In genomic region chr3:37886395-37886794, GRCh38 we compare ENCODE assay signal across 29 cellular contexts. TPM values are rescaled to one million over a fixed set of nuclear protein-coding genes. Genes with fewer than 3 reads are reported as not detected.
"Had no signal": no experiment of that assay in that cellular context is flagged by ENCODE, and none has a peak within 500 bp of the region (broad histone marks: within the 10 kb centered on the region; RNA-seq: fewer than 3 reads in every experiment).

No MANE protein-coding gene starts in this region.

- H3K27me3 ChIP-seq: brain microvascular endothelial cell, cardiac muscle cell had no signal

- H3K27ac ChIP-seq: brain microvascular endothelial cell, cardiac muscle cell, SK-N-MC had no signal

- H3K36me3 Mint-ChIP-seq: IgD-negative memory B cell, T-cell had no signal

- DNase-seq: activated CD4-positive, alpha-beta memory T cell treated with anti-CD3 and anti-CD28 coated beads, Interleukin-2, amount 10 ng/mL, durations not matched to agents 7 days and 5 days; activated CD4-positive, alpha-beta T cell treated with anti-CD3 and anti-CD28 coated beads for 36 hours; activated CD4-positive, alpha-beta T cell treated with anti-CD3 and anti-CD28 coated beads, Interleukin-2, amount 50 U/mL, for 1 hour; activated CD4-positive, CD25-positive, alpha-beta regulatory T cell; activated CD8-positive, alpha-beta memory T cell treated with anti-CD3 and anti-CD28 coated beads, Interleukin-2, amount 50 U/mL, for 4 hours; activated naive CD4-positive, alpha-beta T cell treated with anti-CD3 and anti-CD28 coated beads, Interleukin-2, amount 50 U/mL, for 16 hours; activated T-cell treated with anti-CD3 and anti-CD28 coated beads, Interleukin-2, amount 50 U/mL, for 72 hours; amniotic stem cell; brain microvascular endothelial cell; KG1; NCI-H1092; NCI-H1417; NCI-H1694; NCI-H2029; NCI-H2107; NCI-H2171 treated with DMSO at 0.1 percent for 48 hours; NCI-H226; NCI-H526 treated with DMSO at 0.1 percent for 48 hours; NCI-H82; OCI-M1; RPMI8226; T-cell; T-helper 2 cell; T1000 had no signal

- ATAC-seq: activated CD4-positive, alpha-beta T cell treated with anti-CD3 and anti-CD28 coated beads for 36 hours; activated T-cell treated with anti-CD3 and anti-CD28 coated beads, Interleukin-2, amount 50 U/mL, for 72 hours; Panc1; Right ventricle myocardium inferior; T-cell had no signal

- H3K27me3 Mint-ChIP-seq: activated CD4-positive, alpha-beta T cell treated with anti-CD3 and anti-CD28 coated beads for 36 hours; T-cell had no signal

- H3K4me3 Mint-ChIP-seq: activated CD4-positive, alpha-beta memory T cell treated with anti-CD3 and anti-CD28 coated beads, Interleukin-2, amount 10 ng/mL, durations not matched to agents 7 days and 5 days; activated CD4-positive, alpha-beta T cell treated with anti-CD3 and anti-CD28 coated beads for 36 hours; activated T-cell treated with anti-CD3 and anti-CD28 coated beads, Interleukin-2, amount 50 U/mL, for 72 hours; IgD-negative memory B cell; T-cell had no signal

- H3K4me1 Mint-ChIP-seq: activated CD4-positive, alpha-beta memory T cell treated with anti-CD3 and anti-CD28 coated beads, Interleukin-2, amount 10 ng/mL, durations not matched to agents 7 days and 5 days; activated CD4-positive, alpha-beta T cell treated with anti-CD3 and anti-CD28 coated beads for 36 hours; IgD-negative memory B cell; T-cell had no signal

- H3K27ac Mint-ChIP-seq: activated CD4-positive, alpha-beta memory T cell treated with anti-CD3 and anti-CD28 coated beads, Interleukin-2, amount 10 ng/mL, durations not matched to agents 7 days and 5 days; activated CD4-positive, alpha-beta T cell treated with anti-CD3 and anti-CD28 coated beads for 36 hours; activated T-cell treated with anti-CD3 and anti-CD28 coated beads, Interleukin-2, amount 50 U/mL, for 72 hours; T-cell had no signal

- H3K9me3 Mint-ChIP-seq: activated CD4-positive, alpha-beta memory T cell treated with anti-CD3 and anti-CD28 coated beads, Interleukin-2, amount 10 ng/mL, durations not matched to agents 7 days and 5 days; activated T-cell treated with anti-CD3 and anti-CD28 coated beads, Interleukin-2, amount 50 U/mL, for 72 hours; T-cell had no signal

- H3K4me3 ChIP-seq: cardiac muscle cell, SK-N-MC had no signal

- H3K36me3 ChIP-seq: brain microvascular endothelial cell, cardiac muscle cell had no signal

RNA-seq across cellular contexts. Expression of gene CTDSPL, which starts 24.7 kb away (rescaled TPM):
- polyA plus RNA-seq: IgD-negative memory B cell had no signal
